ENCODE assay signal across 25 cellular contexts in the genomic region with DNA sequence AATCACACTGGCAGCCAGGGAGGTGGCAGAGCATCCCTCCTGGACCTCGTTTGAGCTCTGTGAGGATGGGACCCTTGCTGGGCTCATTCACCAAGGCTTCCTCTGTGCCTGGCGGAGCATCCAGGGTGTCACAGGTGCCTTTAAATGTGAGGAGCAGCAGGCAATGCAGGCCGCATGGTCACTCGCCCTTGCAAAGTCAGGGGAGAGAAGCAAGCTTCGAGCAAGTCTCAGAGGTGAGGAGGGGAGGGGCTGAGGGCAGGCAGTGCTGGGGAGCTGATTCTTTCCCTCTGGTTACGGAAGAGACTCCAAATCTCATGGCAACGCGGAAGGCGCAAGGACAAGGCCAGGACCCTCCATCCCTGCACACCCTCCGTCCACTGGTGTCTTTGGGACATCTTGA.
DNase-seq lines count a peak whose midpoint lies in the region; ATAC-seq, FAIRE-seq and TF ChIP-seq lines count a peak whose summit lies in the region.
"Had no signal": no experiment of that assay in that cellular context is flagged by ENCODE, and none has a peak within 500 bp of the region (broad histone marks: within the 10 kb centered on the region; RNA-seq: fewer than 3 reads in every experiment).

No MANE protein-coding gene starts in this region.

- ATAC-seq in upper lobe of right lung: no peak
- ATAC-seq in activated T-cell treated with anti-CD3 and anti-CD28 coated beads, Interleukin-2, amount 50 U/mL, for 72 hours (replicated peaks in 1 of 2): no peak
- ATAC-seq: Panc1 had no signal

- no peak overlapping the region for H3K9ac ChIP-seq in H1 (replicated peaks in 1 of 4; ENCODE audit: extremely low read depth in 1 of 4, low read depth in 3 of 4, low read length in 3 of 4)
- H3K9ac ChIP-seq: BLaER1 had no signal

- no peak overlapping the region for H3K27ac Mint-ChIP-seq in activated T-cell treated with anti-CD3 and anti-CD28 coated beads, Interleukin-2, amount 50 U/mL, for 72 hours
- H3K27ac Mint-ChIP-seq: CD4-positive, CD25-positive, alpha-beta regulatory T cell had no signal

- H3K4me3 ChIP-seq in H1 (ENCODE audit: extremely low read depth in 1 of 4, insufficient read depth in 2 of 4, low read depth in 3 of 4, low read length in 4 of 4) (no peak overlapping the region), upper lobe of right lung (no peak overlapping the region)
- H3K4me3 ChIP-seq: BLaER1, HAP-1, SK-N-MC had no signal

- peak; percentile 27 for DNase-seq in activated effector memory CD4-positive, alpha-beta T cell treated with anti-CD3 and anti-CD28 coated beads, Interleukin-2, amount 50 U/mL, for 16 hours
- DNase-seq in activated effector memory CD4-positive, alpha-beta T cell treated with Interleukin-2 at 50 U/mL for 16 hours: no peak
- DNase-seq in NCI-H146 treated with DMSO at 0.1 percent for 48 hours (lab: John Stamatoyannopoulos, UW; ENCODE audit: unreplicated experiment): peak; percentile 43
- DNase-seq in H1 (ENCODE audit: low read depth in 1 of 2, low spot score in 2 of 2): no peak
- peak; percentile 50 for DNase-seq in upper lobe of right lung
- DNase-seq in HCEC 1CT: no peak
- DNase-seq in activated T-cell treated with anti-CD3 and anti-CD28 coated beads, Interleukin-2, amount 50 U/mL, for 72 hours: no peak
- DNase-seq in H4 (ENCODE audit: low spot score): no peak
- DNase-seq: CD4-positive, CD25-positive, alpha-beta regulatory T cell; DMS153; DND-41; Karpas-422; NCI-H1092; NCI-H1417 treated with DMSO at 0.1 percent for 48 hours; NCI-H187 treated with DMSO at 0.1 percent for 48 hours; NCI-H524 treated with DMSO at 0.1 percent for 48 hours; SIG-M5; SW 1271 had no signal

- no peak overlapping the region for H4K91ac ChIP-seq in H1 (replicated peaks; ENCODE audit: insufficient read length, low read length)

- no peak overlapping the region for H3K4me2 ChIP-seq in H1 (ENCODE audit: insufficient read depth in 1 of 2, low read depth in 2 of 2, low read length in 2 of 2)
- H3K4me2 ChIP-seq: BLaER1 had no signal

- H3K36me3 ChIP-seq in H1 (ENCODE audit: control insufficient read depth in 2 of 4, insufficient read depth in 4 of 4, low read length in 3 of 4) (no peaks in the 10 kb centered on the region), upper lobe of right lung (no peaks in the 10 kb centered on the region)
- H3K36me3 ChIP-seq: BLaER1, HAP-1 had no signal

- H3K23me2 ChIP-seq in H1 (ENCODE audit: low read depth, low read length): no peaks in the 10 kb centered on the region

- no peak overlapping the region for H2BK120ac ChIP-seq in H1 (replicated peaks; ENCODE audit: low read depth, low read length)

- H3K9me3 ChIP-seq in H1 (ENCODE audit: insufficient read depth in 2 of 2, low read depth in 1 of 2, low read length in 1 of 2): no peaks in the 10 kb centered on the region
- no peaks in the 10 kb centered on the region for H3K9me3 ChIP-seq in upper lobe of right lung
- H3K9me3 ChIP-seq: HAP-1 had no signal

- no peak overlapping the region; the same call in 1 of the 2 replicates for H3K18ac ChIP-seq in H1 (ENCODE audit: extremely low read depth, low read length)

- H2AFZ ChIP-seq in H1 (ENCODE audit: low read length): no peak overlapping the region

- H3K27me3 Mint-ChIP-seq in activated T-cell treated with anti-CD3 and anti-CD28 coated beads, Interleukin-2, amount 50 U/mL, for 72 hours (ENCODE audit: low read depth): peaks cover 21% of the 10 kb centered on the region

- H2BK5ac ChIP-seq in H1 (ENCODE audit: low read depth, low read length): 0 out of 2 replicates have a peak overlapping the region, but pooled peaks have one; percentile 56

- H3K14ac ChIP-seq in H1 (ENCODE audit: insufficient read length): no peak overlapping the region

- H3K27me3 ChIP-seq in H1 (replicated peaks in 1 of 4; ENCODE audit: control insufficient read depth in 3 of 4, extremely low read depth in 1 of 4, insufficient read depth in 3 of 4, low read length in 3 of 4) (no peaks in the 10 kb centered on the region), upper lobe of right lung (no peaks in the 10 kb centered on the region)
- H3K27me3 ChIP-seq: BLaER1 had no signal

- H3K9me3 Mint-ChIP-seq in activated T-cell treated with anti-CD3 and anti-CD28 coated beads, Interleukin-2, amount 50 U/mL, for 72 hours: no peaks in the 10 kb centered on the region

- no peak overlapping the region for H3K4ac ChIP-seq in H1 (replicated peaks; ENCODE audit: insufficient read length, low read depth, low read length)

- H4K5ac ChIP-seq in H1 (ENCODE audit: insufficient read length, low read depth, low read length): no peak overlapping the region

- H3K4me1 ChIP-seq in H1 (replicated peaks in 1 of 4; ENCODE audit: control insufficient read depth in 3 of 4, insufficient read depth in 4 of 4, low read length in 3 of 4) (peaks cover 0 to 11% (median 3%) of the 10 kb centered on the region in 4 experiments; a peak in 4 of 7 replicates), upper lobe of right lung (no peaks in the 10 kb centered on the region)
- H3K4me1 ChIP-seq: HAP-1 had no signal

- no peak overlapping the region for H2BK20ac ChIP-seq in H1 (ENCODE audit: low read length)

- H4K8ac ChIP-seq in H1 (ENCODE audit: extremely low read depth, insufficient read depth, low read length): no peak overlapping the region

- no peaks in the 10 kb centered on the region for H3K79me1 ChIP-seq in H1 (ENCODE audit: low read depth, low read length)

- FAIRE-seq in H1 (lab: Jason Lieb, UNC): no peak
- FAIRE-seq: A204.1, GM18507 had no signal

- H3K56ac ChIP-seq in H1 (replicated peaks; ENCODE audit: insufficient read length, low read depth, low read length): no peak overlapping the region

- POLR2A ChIA-PET in H1 (lab: Charles Lee; ENCODE audit: partially characterized antibody): no interaction called here

- no peak overlapping the region for H3K4me3 Mint-ChIP-seq in activated T-cell treated with anti-CD3 and anti-CD28 coated beads, Interleukin-2, amount 50 U/mL, for 72 hours
- H3K4me3 Mint-ChIP-seq: CD4-positive, CD25-positive, alpha-beta regulatory T cell had no signal

- TF ChIP-seq CTCF in H1 (IDR thresholded peaks at IDR 0.05; ENCODE audit: control extremely low read depth in 1 of 3, insufficient read depth in 1 of 3, low read depth in 1 of 3, low read length in 3 of 3) (no peak), upper lobe of right lung (IDR thresholded peaks at IDR 0.05) (no peak)

- no peak overlapping the region for H2AK5ac ChIP-seq in H1 (ENCODE audit: low read depth, low read length)

- no peak for TF ChIP-seq POLR2A in H1 (IDR thresholded peaks at IDR 0.05; ENCODE audit: control extremely low read depth in 1 of 2, low read depth in 2 of 2, low read length in 2 of 2)

- no peak for TF ChIP-seq RAD21 in H1 (IDR thresholded peaks at IDR 0.05 in 1 of 2, conservative IDR thresholded peaks at IDR 0.05 in 1 of 2; ENCODE audit: low read depth in 2 of 2, low read length in 2 of 2)

- CTCF ChIA-PET in H1 (lab: Charles Lee; ENCODE audit: partially characterized antibody): interaction anchor here (0.5 kb wide), 1 partner anchor 263 kb away, joined by 3 read pairs; no protein-coding TSS in a partner anchor

- peaks cover 0 to 2% of the 10 kb centered on the region in 2 experiments for H4K20me1 ChIP-seq in H1 (replicated peaks in 1 of 2; ENCODE audit: control insufficient read depth in 1 of 2, insufficient read depth in 2 of 2, low read length in 2 of 2)
- H4K20me1 ChIP-seq: BLaER1 had no signal

- H3K4me1 Mint-ChIP-seq in activated T-cell treated with anti-CD3 and anti-CD28 coated beads, Interleukin-2, amount 50 U/mL, for 72 hours (ENCODE audit: low read depth): no peaks in the 10 kb centered on the region
- H3K4me1 Mint-ChIP-seq: CD4-positive, CD25-positive, alpha-beta regulatory T cell had no signal

- intact Hi-C loops in upper lobe of right lung (cut with DNase I): no loop called here

- no peak overlapping the region for H2BK12ac ChIP-seq in H1 (ENCODE audit: low read depth, low read length)

- 83% methylated on average over 8 of the region's 10 CpGs; no CpG with 5 or more reads in 1 of the 2 experiments for WGBS in H1 (ENCODE audit: extremely low coverage in 1 of 2, insufficient coverage in 1 of 2, insufficient read length in 1 of 2, insufficient replicate concordance in 2 of 2, low coverage in 1 of 2, low lambda C conversion rate in 2 of 2, missing lambda C conversion rate in 1 of 2), 2 experiments

- TF ChIP-seq EP300 in H1 (IDR thresholded peaks at IDR 0.05; ENCODE audit: borderline replicate concordance in 1 of 2, low read depth in 2 of 2, low read length in 2 of 2): no peak

- H3K23ac ChIP-seq in H1 (ENCODE audit: insufficient read length): no peak overlapping the region

- no peaks in the 10 kb centered on the region for H3K79me2 ChIP-seq in H1 (ENCODE audit: control insufficient read depth in 1 of 2, insufficient read depth in 2 of 2, low read length in 2 of 2)

- no peaks in the 10 kb centered on the region for H3K36me3 Mint-ChIP-seq in activated T-cell treated with anti-CD3 and anti-CD28 coated beads, Interleukin-2, amount 50 U/mL, for 72 hours (ENCODE audit: insufficient read depth in 2 of 2)
- H3K36me3 Mint-ChIP-seq: CD4-positive, CD25-positive, alpha-beta regulatory T cell had no signal

- H2BK15ac ChIP-seq in H1 (ENCODE audit: low read length): no peak overlapping the region

- H3K27ac ChIP-seq in H1 (ENCODE audit: low read depth, low read length) (no peak overlapping the region), upper lobe of right lung (no peak overlapping the region)
- H3K27ac ChIP-seq: BLaER1, RWPE1, SK-N-MC had no signal

TF ChIP-seq in H1, 55 proteins besides CTCF, POLR2A, EP300 and RAD21:
- TF ChIP-seq SP1 (IDR thresholded peaks at IDR 0.05; ENCODE audit: low read depth, low read length) (no peak), SAP30 (IDR thresholded peaks at IDR 0.05; ENCODE audit: insufficient read depth, insufficient replicate concordance, low read length) (no peak), TEAD4 (IDR thresholded peaks at IDR 0.05; ENCODE audit: low read depth, low read length) (no peak), SP4 (IDR thresholded peaks at IDR 0.05; ENCODE audit: low read length) (no peak)

Comparison
In these comparisons a context has a peak if more than half of its experiments do, and no peak if none do; other contexts are left out.
1. DNase-seq: peak in activated effector memory CD4-positive, alpha-beta T cell treated with anti-CD3 and anti-CD28 coated beads, Interleukin-2, amount 50 U/mL, for 16 hours (single experiment), NCI-H146 treated with DMSO at 0.1 percent for 48 hours (single experiment) and upper lobe of right lung (single experiment); none in activated effector memory CD4-positive, alpha-beta T cell treated with Interleukin-2 at 50 U/mL for 16 hours (single experiment), H1 (0 of 2), HCEC 1CT (single experiment), activated T-cell treated with anti-CD3 and anti-CD28 coated beads, Interleukin-2, amount 50 U/mL, for 72 hours (0 of 2) and H4 (single experiment).